15 cellular contexts compared by ENCODE assay signal in genomic region chr2:30321466-30321865, GRCh38.
A peak's percentile ranks its signal among the peaks of the same experiment; 100 is the strongest.
DNase-seq lines count a peak whose midpoint lies in the region; ATAC-seq and TF ChIP-seq lines count a peak whose summit lies in the region.
"Had no signal": no experiment of that assay in that cellular context is flagged by ENCODE, and none has a peak within 500 bp of the region (broad histone marks: within the 10 kb centered on the region; RNA-seq: fewer than 3 reads in every experiment).

No MANE protein-coding gene starts in this region.

- peaks cover 9% of the 10 kb centered on the region for H3K4me1 Mint-ChIP-seq in HFFc6 (ENCODE audit: low read depth)
- peaks cover 21 to 67% (median 55%) of the 10 kb centered on the region in 4 donors for H3K4me1 Mint-ChIP-seq in naive thymus-derived CD8-positive, alpha-beta T cell

- TF ChIP-seq CTCF in HFFc6 (IDR thresholded peaks at IDR 0.05) (no peak), choroid plexus epithelial cell (conservative IDR thresholded peaks at IDR 0.05; ENCODE audit: low read depth, low read length) (no peak)

- POLR2A ChIA-PET in naive thymus-derived CD8-positive, alpha-beta T cell (lab: Charles Lee): interaction anchor here (0.7 to 0.8 kb wide), 3 partner anchors 14 to 40 kb away, joined by 3 read pairs; no protein-coding TSS in a partner anchor

- no peaks in the 10 kb centered on the region for H3K36me3 Mint-ChIP-seq in HFFc6 (ENCODE audit: low read depth)
- no peaks in the 10 kb centered on the region for H3K36me3 Mint-ChIP-seq in naive thymus-derived CD8-positive, alpha-beta T cell
- H3K36me3 Mint-ChIP-seq: CD8-positive, alpha-beta memory T cell had no signal

- H3K27ac Mint-ChIP-seq in HFFc6: no peak overlapping the region
- peak overlapping the region in 6 of 10 donors; percentile 1 to 75 (median 14) for H3K27ac Mint-ChIP-seq in naive thymus-derived CD8-positive, alpha-beta T cell
- H3K27ac Mint-ChIP-seq: GM23338 had no signal

- no peak for ATAC-seq in naive thymus-derived CD8-positive, alpha-beta T cell
- ATAC-seq in GM19467 (IDR thresholded peaks at IDR 0.05; ENCODE audit: unreplicated experiment): no peak
- no peak for ATAC-seq in HG02885 (IDR thresholded peaks at IDR 0.05; ENCODE audit: poor library complexity, unreplicated experiment)

- no peak overlapping the region for H3K4me3 ChIP-seq in choroid plexus epithelial cell (ENCODE audit: low read depth, low read length)
- H3K4me3 ChIP-seq: GM23338, skin epidermis had no signal

- H3K4me3 Mint-ChIP-seq in HFFc6: no peak overlapping the region
- H3K4me3 Mint-ChIP-seq in naive thymus-derived CD8-positive, alpha-beta T cell: no peak overlapping the region
- H3K4me3 Mint-ChIP-seq: CD8-positive, alpha-beta memory T cell; GM23338 had no signal

- H3K27me3 Mint-ChIP-seq in HFFc6 (ENCODE audit: insufficient read depth): peaks cover 18% of the 10 kb centered on the region
- H3K27me3 Mint-ChIP-seq in naive thymus-derived CD8-positive, alpha-beta T cell: no peaks in the 10 kb centered on the region
- H3K27me3 Mint-ChIP-seq: CD8-positive, alpha-beta memory T cell had no signal

- peaks cover 4% of the 10 kb centered on the region; the same call in 1 of the 2 replicates for H3K9me3 Mint-ChIP-seq in HFFc6
- H3K9me3 Mint-ChIP-seq in naive thymus-derived CD8-positive, alpha-beta T cell: no peaks in the 10 kb centered on the region
- H3K9me3 Mint-ChIP-seq: CD8-positive, alpha-beta memory T cell; GM23338 had no signal

- DNase-seq in A172 (ENCODE audit: low spot score) (peak; percentile 59), HFFc6 (peak; percentile 8), choroid plexus epithelial cell (ENCODE audit: low read depth) (peak; percentile 10), SW480 (ENCODE audit: low spot score) (no peak), C1 segment of cervical spinal cord (lab: John Stamatoyannopoulos, UW) (no peak)
- DNase-seq in naive thymus-derived CD8-positive, alpha-beta T cell: no peak
- DNase-seq: activated T-cell treated with anti-CD3 and anti-CD28 coated beads for 4 hours; CD8-positive, alpha-beta memory T cell; DMS79 treated with DMSO at 0.1 percent for 48 hours; NCI-H2029; stimulated activated CD8-positive, alpha-beta memory T cell treated with anti-CD3 and anti-CD28 coated beads, Interleukin-4, amount 100 ng/mL, for 48 hours had no signal

Comparison
In these comparisons a context has a peak if more than half of its experiments do, and no peak if none do; other contexts are left out.
1. DNase-seq: peak in A172 (single experiment), HFFc6 (single experiment) and choroid plexus epithelial cell (single experiment); none in naive thymus-derived CD8-positive, alpha-beta T cell (0 of 10), SW480 (single experiment) and C1 segment of cervical spinal cord (0 of 14).